In genomic region chr15:70252056-70252935, GRCh38 we compare ENCODE assay signal across 1 cellular context.
TF ChIP-seq lines count a peak whose summit lies in the region.

No MANE protein-coding gene starts in this region.

TF ChIP-seq in GM23338, 12 proteins besides CTCF, POLR2A, EP300 and RAD21 (continued from another document):
- TF ChIP-seq, protein P1, sequence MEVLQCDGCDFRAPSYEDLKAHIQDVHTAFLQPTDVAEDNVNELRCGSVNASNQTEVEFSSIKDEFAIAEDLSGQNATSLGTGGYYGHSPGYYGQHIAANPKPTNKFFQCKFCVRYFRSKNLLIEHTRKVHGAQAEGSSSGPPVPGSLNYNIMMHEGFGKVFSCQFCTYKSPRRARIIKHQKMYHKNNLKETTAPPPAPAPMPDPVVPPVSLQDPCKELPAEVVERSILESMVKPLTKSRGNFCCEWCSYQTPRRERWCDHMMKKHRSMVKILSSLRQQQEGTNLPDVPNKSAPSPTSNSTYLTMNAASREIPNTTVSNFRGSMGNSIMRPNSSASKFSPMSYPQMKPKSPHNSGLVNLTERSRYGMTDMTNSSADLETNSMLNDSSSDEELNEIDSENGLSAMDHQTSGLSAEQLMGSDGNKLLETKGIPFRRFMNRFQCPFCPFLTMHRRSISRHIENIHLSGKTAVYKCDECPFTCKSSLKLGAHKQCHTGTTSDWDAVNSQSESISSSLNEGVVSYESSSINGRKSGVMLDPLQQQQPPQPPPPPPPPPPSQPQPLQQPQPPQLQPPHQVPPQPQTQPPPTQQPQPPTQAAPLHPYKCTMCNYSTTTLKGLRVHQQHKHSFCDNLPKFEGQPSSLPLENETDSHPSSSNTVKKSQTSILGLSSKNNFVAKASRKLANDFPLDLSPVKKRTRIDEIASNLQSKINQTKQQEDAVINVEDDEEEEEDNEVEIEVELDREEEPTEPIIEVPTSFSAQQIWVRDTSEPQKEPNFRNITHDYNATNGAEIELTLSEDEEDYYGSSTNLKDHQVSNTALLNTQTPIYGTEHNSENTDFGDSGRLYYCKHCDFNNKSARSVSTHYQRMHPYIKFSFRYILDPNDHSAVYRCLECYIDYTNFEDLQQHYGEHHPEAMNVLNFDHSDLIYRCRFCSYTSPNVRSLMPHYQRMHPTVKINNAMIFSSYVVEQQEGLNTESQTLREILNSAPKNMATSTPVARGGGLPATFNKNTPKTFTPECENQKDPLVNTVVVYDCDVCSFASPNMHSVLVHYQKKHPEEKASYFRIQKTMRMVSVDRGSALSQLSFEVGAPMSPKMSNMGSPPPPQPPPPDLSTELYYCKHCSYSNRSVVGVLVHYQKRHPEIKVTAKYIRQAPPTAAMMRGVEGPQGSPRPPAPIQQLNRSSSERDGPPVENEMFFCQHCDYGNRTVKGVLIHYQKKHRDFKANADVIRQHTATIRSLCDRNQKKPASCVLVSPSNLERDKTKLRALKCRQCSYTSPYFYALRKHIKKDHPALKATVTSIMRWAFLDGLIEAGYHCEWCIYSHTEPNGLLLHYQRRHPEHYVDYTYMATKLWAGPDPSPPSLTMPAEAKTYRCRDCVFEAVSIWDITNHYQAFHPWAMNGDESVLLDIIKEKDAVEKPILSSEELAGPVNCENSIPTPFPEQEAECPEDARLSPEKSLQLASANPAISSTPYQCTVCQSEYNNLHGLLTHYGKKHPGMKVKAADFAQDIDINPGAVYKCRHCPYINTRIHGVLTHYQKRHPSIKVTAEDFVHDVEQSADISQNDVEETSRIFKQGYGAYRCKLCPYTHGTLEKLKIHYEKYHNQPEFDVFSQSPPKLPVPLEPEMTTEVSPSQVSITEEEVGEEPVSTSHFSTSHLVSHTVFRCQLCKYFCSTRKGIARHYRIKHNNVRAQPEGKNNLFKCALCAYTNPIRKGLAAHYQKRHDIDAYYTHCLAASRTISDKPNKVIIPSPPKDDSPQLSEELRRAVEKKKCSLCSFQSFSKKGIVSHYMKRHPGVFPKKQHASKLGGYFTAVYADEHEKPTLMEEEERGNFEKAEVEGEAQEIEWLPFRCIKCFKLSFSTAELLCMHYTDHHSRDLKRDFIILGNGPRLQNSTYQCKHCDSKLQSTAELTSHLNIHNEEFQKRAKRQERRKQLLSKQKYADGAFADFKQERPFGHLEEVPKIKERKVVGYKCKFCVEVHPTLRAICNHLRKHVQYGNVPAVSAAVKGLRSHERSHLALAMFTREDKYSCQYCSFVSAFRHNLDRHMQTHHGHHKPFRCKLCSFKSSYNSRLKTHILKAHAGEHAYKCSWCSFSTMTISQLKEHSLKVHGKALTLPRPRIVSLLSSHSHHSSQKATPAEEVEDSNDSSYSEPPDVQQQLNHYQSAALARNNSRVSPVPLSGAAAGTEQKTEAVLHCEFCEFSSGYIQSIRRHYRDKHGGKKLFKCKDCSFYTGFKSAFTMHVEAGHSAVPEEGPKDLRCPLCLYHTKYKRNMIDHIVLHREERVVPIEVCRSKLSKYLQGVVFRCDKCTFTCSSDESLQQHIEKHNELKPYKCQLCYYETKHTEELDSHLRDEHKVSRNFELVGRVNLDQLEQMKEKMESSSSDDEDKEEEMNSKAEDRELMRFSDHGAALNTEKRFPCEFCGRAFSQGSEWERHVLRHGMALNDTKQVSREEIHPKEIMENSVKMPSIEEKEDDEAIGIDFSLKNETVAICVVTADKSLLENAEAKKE (CRISPR knock-in tag; IDR thresholded peaks at IDR 0.05) = no peak
- no peak for TF ChIP-seq EZH2 (IDR thresholded peaks at IDR 0.05; ENCODE audit: low read depth, unreplicated experiment)
- TF ChIP-seq ETS1 (IDR thresholded peaks at IDR 0.05) = no peak
- no peak for TF ChIP-seq CREB1 (CRISPR knock-in tag; IDR thresholded peaks at IDR 0.05; ENCODE audit: low read depth)
- no peak for TF ChIP-seq STAT1 (IDR thresholded peaks at IDR 0.05; ENCODE audit: unreplicated experiment)
- no peak for TF ChIP-seq POLR2AphosphoS5 (IDR thresholded peaks at IDR 0.05; ENCODE audit: low read depth)
- no peak for TF ChIP-seq ZNF331 (CRISPR knock-in tag; IDR thresholded peaks at IDR 0.05; ENCODE audit: low read depth)
- no peak for TF ChIP-seq JUNB (IDR thresholded peaks at IDR 0.05; ENCODE audit: unreplicated experiment)
- no peak for TF ChIP-seq EZH2phosphoT487 (IDR thresholded peaks at IDR 0.05; ENCODE audit: unreplicated experiment)
- no peak for TF ChIP-seq NANOG (IDR thresholded peaks at IDR 0.05; ENCODE audit: borderline replicate concordance)
- TF ChIP-seq REST (IDR thresholded peaks at IDR 0.05; ENCODE audit: unreplicated experiment) = no peak
